30 cellular contexts compared by ENCODE assay signal in the genomic region with DNA sequence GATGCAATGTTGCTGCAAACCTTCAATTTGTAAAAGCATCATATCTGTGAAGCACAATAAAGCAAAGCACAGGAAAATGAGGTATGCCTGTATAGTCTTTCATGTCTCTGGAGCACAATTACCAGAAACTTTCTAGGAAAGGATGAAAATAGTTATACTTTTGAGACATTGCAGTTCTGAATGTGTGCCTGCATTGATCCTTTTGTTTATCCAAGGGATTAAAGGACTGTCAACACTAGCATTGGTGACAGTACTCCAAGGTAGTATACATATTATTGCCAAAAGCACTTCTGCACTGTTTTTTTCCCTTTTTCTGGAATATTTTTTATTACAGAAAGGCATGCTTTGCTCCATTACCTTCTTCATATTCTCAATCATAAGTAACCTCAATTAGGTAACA.
"Had no signal": no experiment of that assay in that cellular context is flagged by ENCODE, and none has a peak within 500 bp of the region (broad histone marks: within the 10 kb centered on the region; RNA-seq: fewer than 3 reads in every experiment).

No MANE protein-coding gene starts in this region.

- DNase-seq: hypothalamus; immature natural killer cell; kidney; left ventricle myocardium inferior; mesendoderm; naive thymus-derived CD8-positive, alpha-beta T cell; nucleus accumbens; pancreas; posterior cingulate gyrus; retina; right cardiac atrium; sigmoid colon; stimulated activated CD4-positive, alpha-beta T cell treated with anti-CD3 and anti-CD28 coated beads, Interleukin-1b, Interleukin-23, amount 100 ng/mL, for 48 hours; stimulated activated CD4-positive, alpha-beta T cell treated with anti-CD3 and anti-CD28 coated beads, Interleukin-2, amount 100 ng/mL, for 48 hours; stimulated activated CD4-positive, alpha-beta T cell treated with anti-CD3 and anti-CD28 coated beads, Interleukin-4, amount 100 ng/mL, for 4 hours; stimulated activated CD8-positive, alpha-beta memory T cell treated with anti-CD3 and anti-CD28 coated beads, Interleukin-4, amount 100 ng/mL, for 48 hours; stimulated activated naive CD4-positive, alpha-beta T cell treated with Interleukin-2 at 50 U/mL for 16 hours; stimulated activated naive CD8-positive, alpha-beta T cell treated with anti-CD3 and anti-CD28 coated beads, Interleukin-15, amount 100 ng/mL, for 72 hours; substantia nigra; upper lobe of left lung had no signal

- H3K9me3 ChIP-seq: left ventricle myocardium inferior, pancreas, prostate gland, sigmoid colon, tibial nerve, upper lobe of left lung, vagina had no signal

- H3K27me3 ChIP-seq: pancreas, sigmoid colon, tibial nerve, upper lobe of left lung, vagina had no signal

- ATAC-seq: naive thymus-derived CD8-positive, alpha-beta T cell; right cardiac atrium; stimulated activated memory B cell treated with anti-CD40 and anti-IgM and Interleukin-4, amounts not matched to agents 10 μg/mL and 1 μg/mL and 100 μg/mL, for 72 hours; stimulated activated naive CD8-positive, alpha-beta T cell treated with anti-CD3 and anti-CD28 coated beads, Interleukin-15, amount 100 ng/mL, for 72 hours had no signal

- H3K4me1 ChIP-seq: left ventricle myocardium inferior, prostate gland, tibial nerve, upper lobe of left lung, vagina had no signal

- H3K4me3 ChIP-seq: left ventricle myocardium inferior, lung, pancreas, prostate gland, sigmoid colon, tibial nerve, upper lobe of left lung, vagina had no signal

- FAIRE-seq: islet of Langerhans, kidney had no signal

- H3K4me3 Mint-ChIP-seq: immature natural killer cell; mesothelial cell of epicardium; naive thymus-derived CD8-positive, alpha-beta T cell; nephron; neural crest cell; stimulated activated memory B cell treated with anti-CD40 and anti-IgM and Interleukin-4, amounts not matched to agents 10 μg/mL and 1 μg/mL and 100 μg/mL, for 72 hours; stimulated activated naive CD8-positive, alpha-beta T cell treated with anti-CD3 and anti-CD28 coated beads, Interleukin-15, amount 100 ng/mL, for 72 hours had no signal

- H3K36me3 ChIP-seq: left ventricle myocardium inferior, pancreas, prostate gland, sigmoid colon, tibial nerve, upper lobe of left lung, vagina had no signal

- H3K27ac ChIP-seq: left ventricle myocardium inferior, pancreas, prostate gland, sigmoid colon, tibial nerve, upper lobe of left lung, vagina had no signal

- H3K27me3 Mint-ChIP-seq: naive thymus-derived CD8-positive, alpha-beta T cell; stimulated activated memory B cell treated with anti-CD40 and anti-IgM and Interleukin-4, amounts not matched to agents 10 μg/mL and 1 μg/mL and 100 μg/mL, for 72 hours; stimulated activated naive CD8-positive, alpha-beta T cell treated with anti-CD3 and anti-CD28 coated beads, Interleukin-15, amount 100 ng/mL, for 72 hours had no signal

- H3K36me3 Mint-ChIP-seq: immature natural killer cell; mesothelial cell of epicardium; naive thymus-derived CD8-positive, alpha-beta T cell; stimulated activated memory B cell treated with anti-CD40 and anti-IgM and Interleukin-4, amounts not matched to agents 10 μg/mL and 1 μg/mL and 100 μg/mL, for 72 hours had no signal

- H3K9me3 Mint-ChIP-seq: nephron had no signal

- H3K4me2 ChIP-seq: smooth muscle cell had no signal

- H3K27ac Mint-ChIP-seq: immature natural killer cell; mesothelial cell of epicardium; naive thymus-derived CD8-positive, alpha-beta T cell; stimulated activated memory B cell treated with anti-CD40 and anti-IgM and Interleukin-4, amounts not matched to agents 10 μg/mL and 1 μg/mL and 100 μg/mL, for 72 hours; stimulated activated naive CD8-positive, alpha-beta T cell treated with anti-CD3 and anti-CD28 coated beads, Interleukin-15, amount 100 ng/mL, for 72 hours had no signal

- H3K4me1 Mint-ChIP-seq: immature natural killer cell; naive thymus-derived CD8-positive, alpha-beta T cell; nephron; neural crest cell; stimulated activated memory B cell treated with anti-CD40 and anti-IgM and Interleukin-4, amounts not matched to agents 10 μg/mL and 1 μg/mL and 100 μg/mL, for 72 hours; stimulated activated naive CD8-positive, alpha-beta T cell treated with anti-CD3 and anti-CD28 coated beads, Interleukin-15, amount 100 ng/mL, for 72 hours had no signal
